Comparison of ENCODE assay signal across 1 cellular context in genomic region chr2:216015722-216016464, GRCh38.
TF ChIP-seq lines count a peak whose summit lies in the region.

No MANE protein-coding gene starts in this region.

TF ChIP-seq in HepG2, 621 proteins besides CTCF, POLR2A, EP300 and RAD21 (continued from another document):
- TF ChIP-seq NR2F6 (IDR thresholded peaks at IDR 0.05) (no peak), NR2F6 (CRISPR knock-in tag; IDR thresholded peaks at IDR 0.05) (no peak), KDM4B (CRISPR knock-in tag; IDR thresholded peaks at IDR 0.05) (no peak), SRY (CRISPR knock-in tag; IDR thresholded peaks at IDR 0.05) (no peak), ZBTB43 (CRISPR knock-in tag; conservative IDR thresholded peaks at IDR 0.05) (no peak), ZNF414 (CRISPR knock-in tag; IDR thresholded peaks at IDR 0.05) (no peak)
